ENCODE assay signal across 9 cellular contexts in genomic region chr14:24411468-24412454, GRCh38. TPM values are rescaled to one million over a fixed set of nuclear protein-coding genes. Genes with fewer than 3 reads are reported as not detected.
A peak's percentile ranks its signal among the peaks of the same experiment; 100 is the strongest.
DNase-seq lines count a peak whose midpoint lies in the region; ATAC-seq and TF ChIP-seq lines count a peak whose summit lies in the region.
"Had no signal": no experiment of that assay in that cellular context is flagged by ENCODE, and none has a peak within 500 bp of the region (broad histone marks: within the 10 kb centered on the region; RNA-seq: fewer than 3 reads in every experiment).

No MANE protein-coding gene starts in this region.

- no peak overlapping the region for H3K4me3 Mint-ChIP-seq in activated naive CD8-positive, alpha-beta T cell treated with anti-CD3 and anti-CD28 coated beads for 36 hours

- no peak for TF ChIP-seq EP300 in stomach (IDR thresholded peaks at IDR 0.05)

- DNase-seq in NCI-H187 (lab: John Stamatoyannopoulos, UW): peak; percentile 19 to 49
- DNase-seq in NCI-H187 treated with DMSO at 0.1 percent for 48 hours (lab: John Stamatoyannopoulos, UW): no peak
- peak; percentile 29 for DNase-seq in NCI-H1694 treated with DMSO at 0.1 percent for 48 hours (lab: John Stamatoyannopoulos, UW)
- DNase-seq in activated naive CD8-positive, alpha-beta T cell treated with anti-CD3 and anti-CD28 coated beads for 36 hours: peak; percentile 33
- peak; percentile 71 for DNase-seq in iPS-NIHi11 (ENCODE audit: low spot score)
- DNase-seq in stomach: peak; percentile 52

- peak in 5 of 7 experiments; percentile 68 to 79 (median 69) for TF ChIP-seq CTCF in stomach (IDR thresholded peaks at IDR 0.05)

- H3K27me3 Mint-ChIP-seq in activated naive CD8-positive, alpha-beta T cell treated with anti-CD3 and anti-CD28 coated beads for 36 hours: peaks cover 2% of the 10 kb centered on the region

- TF ChIP-seq POLR2A in stomach (IDR thresholded peaks at IDR 0.05): no peak

- no peaks in the 10 kb centered on the region for H3K9me3 ChIP-seq in stomach

- no peak overlapping the region for H3K27ac ChIP-seq in stomach

- ATAC-seq in GM19351 (IDR thresholded peaks at IDR 0.05; ENCODE audit: unreplicated experiment) (peak; percentile 83), HG03280 (IDR thresholded peaks at IDR 0.05; ENCODE audit: unreplicated experiment) (no peak)

- no peak overlapping the region for H3K27ac Mint-ChIP-seq in activated naive CD8-positive, alpha-beta T cell treated with anti-CD3 and anti-CD28 coated beads for 36 hours
- H3K27ac Mint-ChIP-seq: activated naive CD4-positive, alpha-beta T cell treated with anti-CD3 and anti-CD28 coated beads, Interleukin-2, amount 50 U/mL, for 72 hours had no signal

- peaks cover 0 to 88% (median 73%) of the 10 kb centered on the region in 4 donors for H3K36me3 ChIP-seq in stomach

- no peaks in the 10 kb centered on the region for H3K4me1 Mint-ChIP-seq in activated naive CD8-positive, alpha-beta T cell treated with anti-CD3 and anti-CD28 coated beads for 36 hours

- no peak overlapping the region for H3K4me3 ChIP-seq in stomach

- no peaks in the 10 kb centered on the region for H3K9me3 Mint-ChIP-seq in activated naive CD8-positive, alpha-beta T cell treated with anti-CD3 and anti-CD28 coated beads for 36 hours
- H3K9me3 Mint-ChIP-seq: activated naive CD4-positive, alpha-beta T cell treated with anti-CD3 and anti-CD28 coated beads, Interleukin-2, amount 50 U/mL, for 72 hours had no signal

- intact Hi-C loops in stomach (cut with DNase I; ENCODE audit: low total_unique reads): no loop called here

- H3K27me3 ChIP-seq in stomach: no peaks in the 10 kb centered on the region

- peaks cover 0 to 8% (median 6%) of the 10 kb centered on the region in 4 donors for H3K4me1 ChIP-seq in stomach

- 65 to 71% (median 66%) methylated on average over 14 to 15 of the region's 15 CpGs for WGBS in stomach, 5 donors

- H3K36me3 Mint-ChIP-seq in activated naive CD8-positive, alpha-beta T cell treated with anti-CD3 and anti-CD28 coated beads for 36 hours: no peaks in the 10 kb centered on the region
- H3K36me3 Mint-ChIP-seq: activated naive CD4-positive, alpha-beta T cell treated with anti-CD3 and anti-CD28 coated beads, Interleukin-2, amount 50 U/mL, for 72 hours had no signal

RNA-seq across cellular contexts. Expression of gene NYNRIN, which starts 13.0 kb away (rescaled TPM):
- under 1 TPM; 0.08 to 0.10 TPM for total RNA-seq in activated naive CD8-positive, alpha-beta T cell treated with anti-CD3 and anti-CD28 coated beads for 36 hours
- total RNA-seq in stomach: 10 to 100 TPM in 2 of 5 donors, 1 to 10 TPM in 3; 2.9 to 16.0 (median 8.1) TPM
- 1 to 10 TPM; 2.3 to 3.3 (median 2.3) TPM for polyA plus RNA-seq in stomach

RNA-seq across cellular contexts. Expression of gene CBLN3, which starts 17.7 kb away (rescaled TPM):
- total RNA-seq in activated naive CD8-positive, alpha-beta T cell treated with anti-CD3 and anti-CD28 coated beads for 36 hours: 1 to 10 TPM; 5.5 to 6.4 TPM
- total RNA-seq in stomach: 1 to 10 TPM in 3 of 5 donors, not detected in 2; 2.0 to 4.2 (median 3.8) TPM
- polyA plus RNA-seq in stomach: 1 to 10 TPM in 2 of 3 donors, under 1 TPM in 1; 0.81 to 2.1 (median 1.4) TPM

RNA-seq across cellular contexts. Expression of gene KHNYN, which starts 18.0 kb away (rescaled TPM):
- 10 to 100 TPM; 47.3 to 48.7 TPM for total RNA-seq in activated naive CD8-positive, alpha-beta T cell treated with anti-CD3 and anti-CD28 coated beads for 36 hours
- 100 to 1,000 TPM in 1 of 5 donors, 10 to 100 TPM in 4; 63.4 to 348 (median 77.2) TPM for total RNA-seq in stomach
- polyA plus RNA-seq in stomach: 10 to 100 TPM; 13.9 to 23.4 (median 22.9) TPM

RNA-seq across cellular contexts. Expression of gene SDR39U1, which starts 30.8 kb away (rescaled TPM):
- 10 to 100 TPM; 57.8 to 59.0 TPM for total RNA-seq in activated naive CD8-positive, alpha-beta T cell treated with anti-CD3 and anti-CD28 coated beads for 36 hours
- total RNA-seq in stomach: 10 to 100 TPM; 10.8 to 71.2 (median 42.4) TPM
- 10 to 100 TPM; 37.0 to 64.8 (median 41.8) TPM for polyA plus RNA-seq in stomach

RNA-seq across cellular contexts. Expression of gene NFATC4, which starts 43.8 kb away (rescaled TPM):
- 1 to 10 TPM in 1 of 2 experiments, under 1 TPM in 1; 0.54 to 1.1 TPM for total RNA-seq in activated naive CD8-positive, alpha-beta T cell treated with anti-CD3 and anti-CD28 coated beads for 36 hours
- total RNA-seq in stomach: 10 to 100 TPM; 20.1 to 64.8 (median 33.0) TPM
- 100 to 1,000 TPM in 1 of 3 donors, 10 to 100 TPM in 2; 71.4 to 119 (median 99.0) TPM for polyA plus RNA-seq in stomach
